Comparison of ENCODE assay signal across 25 cellular contexts in the genomic region with DNA sequence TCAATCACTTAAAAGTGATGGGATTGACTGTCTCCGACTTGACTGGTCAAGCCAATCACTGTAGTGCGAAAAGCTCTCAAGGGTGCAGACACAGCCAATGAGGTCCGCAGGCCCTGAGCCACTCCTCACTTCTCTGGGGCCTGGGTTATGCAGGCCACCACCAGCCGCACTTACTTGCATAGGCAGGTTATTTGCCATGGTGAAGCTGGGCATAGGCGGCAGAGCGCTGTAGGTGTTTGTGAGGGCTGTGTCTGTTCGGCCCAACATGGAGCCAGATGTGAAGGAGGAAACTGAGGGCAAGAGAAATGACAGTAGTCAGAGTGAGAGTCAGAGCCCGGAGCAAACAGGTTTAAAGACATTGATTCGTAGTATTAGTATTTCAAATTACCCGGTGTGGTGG. TPM values are rescaled to one million over a fixed set of nuclear protein-coding genes. Genes with fewer than 3 reads are reported as not detected.
DNase-seq lines count a peak whose midpoint lies in the region; ATAC-seq and TF ChIP-seq lines count a peak whose summit lies in the region.
"Had no signal": no experiment of that assay in that cellular context is flagged by ENCODE, and none has a peak within 500 bp of the region (broad histone marks: within the 10 kb centered on the region; RNA-seq: fewer than 3 reads in every experiment).

No MANE protein-coding gene starts in this region.

- WGBS in esophagus muscularis mucosa: 94% methylated on average over 10 of the region's 10 CpGs
- WGBS in spleen, 5 donors: 80 to 97% (median 94%) methylated on average over 10 of the region's 10 CpGs

- H3K9me3 Mint-ChIP-seq in brain: peaks cover 0 to 14% (median 0%) of the 10 kb centered on the region in 5 experiments

- H3K4me3 ChIP-seq in esophagus muscularis mucosa (no peak overlapping the region), spleen (no peak overlapping the region)
- H3K4me3 ChIP-seq: BLaER1 had no signal

- no peak for TF ChIP-seq CTCF in brain (conservative IDR thresholded peaks at IDR 0.05)
- TF ChIP-seq CTCF in esophagus muscularis mucosa (IDR thresholded peaks at IDR 0.05): no peak
- TF ChIP-seq CTCF in spleen (IDR thresholded peaks at IDR 0.05 in 8 of 11, conservative IDR thresholded peaks at IDR 0.05 in 3 of 11): no peak

- H3K27me3 ChIP-seq in esophagus muscularis mucosa (peaks cover 5 to 26% (median 17%) of the 10 kb centered on the region in 4 donors), spleen (replicated peaks in 1 of 7) (peaks cover under 1 to 55% (median 32%) of the 10 kb centered on the region in 7 donors)

- TF ChIP-seq POLR2A in esophagus muscularis mucosa (IDR thresholded peaks at IDR 0.05; ENCODE audit: low read depth) (no peak), spleen (IDR thresholded peaks at IDR 0.05) (no peak)

- DNase-seq in esophagus muscularis mucosa (ENCODE audit: extremely low spot score) (peak; percentile 70), spleen (peak; percentile 59), NCI-H1694 treated with DMSO at 0.1 percent for 48 hours (lab: John Stamatoyannopoulos, UW) (no peak), MV-4-11 (lab: John Stamatoyannopoulos, UW) (no peak)
- DNase-seq: 8988T; ACHN; BE2C; C1 segment of cervical spinal cord; CD4-positive, alpha-beta memory T cell; CD4-positive, CD25-positive, alpha-beta regulatory T cell; CD8-positive, alpha-beta memory T cell; COR-L47; DMS 273 treated with DMSO at 0.1 percent for 48 hours; DMS153; DMS53; DMS79; DND-41; EL; GF-D8 had no signal

- no peaks in the 10 kb centered on the region for H3K36me3 ChIP-seq in esophagus muscularis mucosa
- no peaks in the 10 kb centered on the region for H3K36me3 ChIP-seq in spleen
- H3K36me3 ChIP-seq: BE2C, BLaER1 had no signal

- H3K36me3 Mint-ChIP-seq in brain: peaks cover 62% of the 10 kb centered on the region
- H3K36me3 Mint-ChIP-seq: CD4-positive, CD25-positive, alpha-beta regulatory T cell had no signal

- peaks cover 13% of the 10 kb centered on the region for H3K27me3 Mint-ChIP-seq in brain

- peaks cover 84% of the 10 kb centered on the region for H3K4me1 Mint-ChIP-seq in brain

- intact Hi-C loops in esophagus muscularis mucosa (cut with DNase I) (no loop called here), spleen (cut with DNase I; ENCODE audit: low total_unique reads) (no loop called here)

- no peak overlapping the region for H3K4me3 Mint-ChIP-seq in brain
- H3K4me3 Mint-ChIP-seq: CD4-positive, alpha-beta memory T cell; CD4-positive, CD25-positive, alpha-beta regulatory T cell; CD8-positive, alpha-beta memory T cell had no signal

- H3K9me3 ChIP-seq in esophagus muscularis mucosa (no peaks in the 10 kb centered on the region), spleen (no peaks in the 10 kb centered on the region)
- H3K9me3 ChIP-seq: BE2C had no signal

- H3K27ac ChIP-seq in esophagus muscularis mucosa (replicated peaks in 1 of 4) (no peak overlapping the region), spleen (no peak overlapping the region)
- H3K27ac ChIP-seq: BLaER1 had no signal

- H3K4me1 ChIP-seq in esophagus muscularis mucosa (peaks cover 0 to 21% (median 16%) of the 10 kb centered on the region in 4 donors), spleen (peaks cover 0 to 14% (median 6%) of the 10 kb centered on the region in 6 donors)
- H3K4me1 ChIP-seq: BE2C, BLaER1 had no signal

- TF ChIP-seq EP300 in esophagus muscularis mucosa (IDR thresholded peaks at IDR 0.05): no peak

- peak overlapping the region in 3 of 5 experiments; percentile 31 to 70 (median 69) for H3K27ac Mint-ChIP-seq in brain
- H3K27ac Mint-ChIP-seq: CD14-positive monocyte; CD4-positive, alpha-beta memory T cell; CD8-positive, alpha-beta memory T cell had no signal

- ATAC-seq in GM18861 (IDR thresholded peaks at IDR 0.05; ENCODE audit: unreplicated experiment) (no peak), GM18867 (IDR thresholded peaks at IDR 0.05; ENCODE audit: unreplicated experiment) (no peak)

RNA-seq across cellular contexts. Expression of a gene that starts 17.9 kb away (rescaled TPM):
- 16.7 TPM for polyA plus RNA-seq in brain (ENCODE audit: insufficient read depth, low read depth, low replicate concordance)
- under 1 TPM in 1 of 4 donors, not detected in 3; 0.06 TPM for total RNA-seq in esophagus muscularis mucosa
- not detected for total RNA-seq in spleen
- under 1 TPM in 2 of 3 donors, not detected in 1; 0.02 to 0.05 TPM for polyA plus RNA-seq in spleen
- total RNA-seq: CD4-positive, alpha-beta memory T cell; CD4-positive, CD25-positive, alpha-beta regulatory T cell; CD8-positive, alpha-beta memory T cell had no signal
- polyA plus RNA-seq: AG04450; CD14-positive monocyte; CD4-positive, CD25-positive, alpha-beta regulatory T cell; CD8-positive, alpha-beta memory T cell had no signal

Comparison
In these comparisons a context has a peak if more than half of its experiments do, and no peak if none do; other contexts are left out.
1. DNase-seq: peak in esophagus muscularis mucosa (single experiment) and spleen (single experiment); none in NCI-H1694 treated with DMSO at 0.1 percent for 48 hours (single experiment) and MV-4-11 (single experiment).